Comparison of ENCODE assay signal across 10 cellular contexts in genomic region chr17:28426081-28426519, GRCh38. TPM values are rescaled to one million over a fixed set of nuclear protein-coding genes. Genes with fewer than 3 reads are reported as not detected.
DNase-seq lines count a peak whose midpoint lies in the region; ATAC-seq, FAIRE-seq and TF ChIP-seq lines count a peak whose summit lies in the region.
"Had no signal": no experiment of that assay in that cellular context is flagged by ENCODE, and none has a peak within 500 bp of the region (broad histone marks: within the 10 kb centered on the region; RNA-seq: fewer than 3 reads in every experiment).

No MANE protein-coding gene starts in this region.

- no peaks in the 10 kb centered on the region for H3K9me3 ChIP-seq in pancreas
- H3K9me3 ChIP-seq: SJSA1 had no signal

- no peaks in the 10 kb centered on the region for H3K36me3 ChIP-seq in GM06990 (ENCODE audit: control insufficient read depth, insufficient read depth, low read length)
- H3K36me3 ChIP-seq in pancreas: no peaks in the 10 kb centered on the region
- H3K36me3 ChIP-seq: SJSA1 had no signal

- TF ChIP-seq CTCF in GM06990 (IDR thresholded peaks at IDR 0.05; ENCODE audit: insufficient read depth, low read length, poor library complexity, severe bottlenecking) (peak; percentile 47), LNCaP clone FGC (IDR thresholded peaks at IDR 0.05; ENCODE audit: control insufficient read depth, extremely low read depth, insufficient read depth) (0 out of 2 replicates have a peak, but pooled peaks have one; percentile 18), coronary artery (IDR thresholded peaks at IDR 0.05) (no peak), pancreas (IDR thresholded peaks at IDR 0.05) (peak in 3 of 4 donors; percentile 10 to 18 (median 16))

- H3K4me3 ChIP-seq in GM06990 (replicated peaks; ENCODE audit: low read depth, low read length): no peak overlapping the region
- no peak overlapping the region for H3K4me3 ChIP-seq in LNCaP clone FGC (ENCODE audit: low read depth, low read length)
- H3K4me3 ChIP-seq in coronary artery: no peak overlapping the region
- H3K4me3 ChIP-seq in pancreas: no peak overlapping the region
- H3K4me3 ChIP-seq: SJSA1 had no signal

- H3K4me1 ChIP-seq in pancreas: no peaks in the 10 kb centered on the region
- H3K4me1 ChIP-seq: SJSA1 had no signal

- 81% methylated on average over 9 of the region's 9 CpGs for WGBS in pancreas, 2 donors

- ATAC-seq in pancreas (peak in 3 of 4 donors; percentile 53 to 63 (median 54)), HG02623 (IDR thresholded peaks at IDR 0.05; ENCODE audit: unreplicated experiment) (no peak)

- intact Hi-C loops in pancreas (cut with DNase I): no loop called here

- DNase-seq in GM06990 (ENCODE audit: extremely low read depth, insufficient read length) (no peak), LNCaP clone FGC (ENCODE audit: low read depth) (no peak), coronary artery (ENCODE audit: low spot score) (peak; percentile 26), pancreas (no peak), SW 1271 (lab: John Stamatoyannopoulos, UW) (no peak), NCI-H1694 (lab: John Stamatoyannopoulos, UW) (no peak)
- DNase-seq: activated effector memory CD4-positive, alpha-beta T cell treated with Interleukin-2 at 50 U/mL for 16 hours; substantia nigra had no signal

- no peak for FAIRE-seq in pancreas (lab: Jason Lieb, UNC)

- H3K27me3 ChIP-seq in GM06990 (replicated peaks; ENCODE audit: control insufficient read depth, insufficient read depth, low read length) (no peaks in the 10 kb centered on the region; the same call in 1 of the 2 replicates), pancreas (no peaks in the 10 kb centered on the region)

- no peak overlapping the region for H3K27ac ChIP-seq in coronary artery
- H3K27ac ChIP-seq in pancreas: no peak overlapping the region
- H3K27ac ChIP-seq: SJSA1 had no signal

RNA-seq across cellular contexts. Expression of gene SLC46A1, which starts 20.1 kb away (rescaled TPM):
- total RNA-seq in pancreas: 10 to 100 TPM in 1 of 6 donors, 1 to 10 TPM in 5; 6.0 to 13.8 (median 7.4) TPM
- polyA plus RNA-seq in pancreas: 1 to 10 TPM; 5.8 to 7.8 TPM

RNA-seq across cellular contexts. Expression of gene SLC13A2, which starts 47.3 kb away (rescaled TPM):
- total RNA-seq in pancreas: under 1 TPM in 3 of 6 donors, not detected in 3; 0.04 to 0.42 (median 0.06) TPM
- under 1 TPM in 1 of 2 donors, not detected in 1; 0.09 TPM for polyA plus RNA-seq in pancreas
- total RNA-seq: SJSA1 had no signal

RNA-seq across cellular contexts. Expression of gene SARM1, which starts 54.6 kb away (rescaled TPM):
- 10 to 100 TPM; 14.2 to 22.1 (median 17.4) TPM for total RNA-seq in pancreas
- polyA plus RNA-seq in pancreas: 10 to 100 TPM; 15.7 to 19.0 TPM

RNA-seq across cellular contexts. Expression of gene VTN, which starts 56.0 kb away (rescaled TPM):
- 10 to 100 TPM in 2 of 6 donors, 1 to 10 TPM in 4; 5.2 to 21.5 (median 9.5) TPM for total RNA-seq in pancreas
- polyA plus RNA-seq in pancreas: 10 to 100 TPM; 14.6 to 21.6 TPM
